In genomic region chr12:124675881-124676688, GRCh38 we compare ENCODE assay signal across 10 cellular contexts.
DNase-seq lines count a peak whose midpoint lies in the region; ATAC-seq and TF ChIP-seq lines count a peak whose summit lies in the region.
"Had no signal": no experiment of that assay in that cellular context is flagged by ENCODE, and none has a peak within 500 bp of the region (broad histone marks: within the 10 kb centered on the region; RNA-seq: fewer than 3 reads in every experiment).

No MANE protein-coding gene starts in this region.

- no peak overlapping the region for H3K27ac Mint-ChIP-seq in stimulated activated memory B cell treated with anti-CD40 and anti-IgM and Interleukin-4, amounts not matched to agents 10 μg/mL and 1 μg/mL and 100 μg/mL, for 72 hours

- TF ChIP-seq CTCF in HEK293 (tag by site-specific recombination; IDR thresholded peaks at IDR 0.05), result no peak
- TF ChIP-seq CTCF in ascending aorta (IDR thresholded peaks at IDR 0.05), result no peak

- POLR2A ChIA-PET in HEK293 (lab: Yijun Ruan, JAX), result no interaction called here

- no peaks in the 10 kb centered on the region for H3K9me3 ChIP-seq in HEK293 (ENCODE audit: control insufficient read depth, insufficient read depth, low read depth, low read length)
- H3K9me3 ChIP-seq in ascending aorta, result no peaks in the 10 kb centered on the region

- H3K27ac ChIP-seq in HEK293 (ENCODE audit: extremely low read depth, low read depth, low read length) (no peak overlapping the region), ascending aorta (peak overlapping the region; percentile 4 to 56)

- H3K36me3 ChIP-seq in HEK293 (ENCODE audit: control insufficient read depth in 2 of 2, insufficient read depth in 1 of 2, low read length in 2 of 2) (no peaks in the 10 kb centered on the region), ascending aorta (no peaks in the 10 kb centered on the region)

- no peaks in the 10 kb centered on the region for H3K36me3 Mint-ChIP-seq in stimulated activated memory B cell treated with anti-CD40 and anti-IgM and Interleukin-4, amounts not matched to agents 10 μg/mL and 1 μg/mL and 100 μg/mL, for 72 hours

- H3K4me1 ChIP-seq in HEK293 (ENCODE audit: control insufficient read depth, insufficient read depth, low read length) (no peaks in the 10 kb centered on the region), ascending aorta (peaks cover 3 to 30% of the 10 kb centered on the region in 2 donors)

- H3K27me3 ChIP-seq in ascending aorta, result no peaks in the 10 kb centered on the region

- intact Hi-C loops in ascending aorta (cut with DNase I), result loop anchor here (5.0 kb wide), 2 partner anchors 81 to 154 kb away; no protein-coding TSS in a partner anchor

- ATAC-seq in stimulated activated memory B cell treated with anti-CD40 and anti-IgM and Interleukin-4, amounts not matched to agents 10 μg/mL and 1 μg/mL and 100 μg/mL, for 72 hours, result no peak
- ATAC-seq in GM19452 (IDR thresholded peaks at IDR 0.05; ENCODE audit: unreplicated experiment), result no peak
- ATAC-seq in GM19328 (IDR thresholded peaks at IDR 0.05; ENCODE audit: unreplicated experiment), result no peak
- ATAC-seq in left lobe of liver, result no peak

- H3K4me3 Mint-ChIP-seq in stimulated activated memory B cell treated with anti-CD40 and anti-IgM and Interleukin-4, amounts not matched to agents 10 μg/mL and 1 μg/mL and 100 μg/mL, for 72 hours, result peak overlapping the region; percentile 29

- H3K27me3 Mint-ChIP-seq in stimulated activated memory B cell treated with anti-CD40 and anti-IgM and Interleukin-4, amounts not matched to agents 10 μg/mL and 1 μg/mL and 100 μg/mL, for 72 hours, result peaks cover 8% of the 10 kb centered on the region

- DNase-seq in ascending aorta (ENCODE audit: low spot score in 2 of 2) (peak in 1 of 2 donors; percentile 84), kidney glomerular epithelial cell (lab: John Stamatoyannopoulos, UW) (peak; percentile 21), NCI-H1092 (lab: John Stamatoyannopoulos, UW) (no peak), left lobe of liver (ENCODE audit: low spot score) (no peak)
- DNase-seq: stimulated activated naive CD4-positive, alpha-beta T cell treated with Interleukin-2 at 50 U/mL for 16 hours; T-helper 1 cell had no signal

- no peaks in the 10 kb centered on the region for H3K9me3 Mint-ChIP-seq in stimulated activated memory B cell treated with anti-CD40 and anti-IgM and Interleukin-4, amounts not matched to agents 10 μg/mL and 1 μg/mL and 100 μg/mL, for 72 hours

- CTCF ChIA-PET in HEK293 (lab: Yijun Ruan, JAX), result interaction anchor here (0.6 to 1.3 kb wide), 2 partner anchors 14 to 76 kb away, joined by 3 to 4 read pairs; no protein-coding TSS in a partner anchor

- peaks cover 7% of the 10 kb centered on the region for H3K4me1 Mint-ChIP-seq in stimulated activated memory B cell treated with anti-CD40 and anti-IgM and Interleukin-4, amounts not matched to agents 10 μg/mL and 1 μg/mL and 100 μg/mL, for 72 hours

- H3K4me3 ChIP-seq in HEK293 (ENCODE audit: low read depth, low read length) (no peak overlapping the region), ascending aorta (peak overlapping the region; percentile 34 to 39)

TF ChIP-seq in HEK293, 187 proteins besides CTCF, POLR2A, EP300 and RAD21:
- no peak for TF ChIP-seq ZFP41 (tag by site-specific recombination; IDR thresholded peaks at IDR 0.05; ENCODE audit: borderline replicate concordance)
- no peak for TF ChIP-seq INSM2 (tag by site-specific recombination; IDR thresholded peaks at IDR 0.05)
- peak; percentile 38; the same call in 1 of the 2 replicates for TF ChIP-seq ZNF366 (tag by site-specific recombination; conservative IDR thresholded peaks at IDR 0.05)
- TF ChIP-seq ZNF664 (tag by site-specific recombination; IDR thresholded peaks at IDR 0.05), result no peak
- no peak for TF ChIP-seq ZXDB (tag by site-specific recombination; IDR thresholded peaks at IDR 0.05)
- TF ChIP-seq ZSCAN5A (tag by site-specific recombination; IDR thresholded peaks at IDR 0.05), result no peak
TF ChIP-seq in HEK293: peak in this region for 1.
